In genomic region chr6:141117869-141118268, GRCh38 we compare ENCODE assay signal across 12 cellular contexts.
"Had no signal": no experiment of that assay in that cellular context is flagged by ENCODE, and none has a peak within 500 bp of the region (broad histone marks: within the 10 kb centered on the region; RNA-seq: fewer than 3 reads in every experiment).

No MANE protein-coding gene starts in this region.

- H3K27ac ChIP-seq: epithelial cell of prostate, prostate gland, spleen, upper lobe of right lung had no signal

- H3K36me3 ChIP-seq: prostate gland, spleen, upper lobe of right lung had no signal

- H3K27me3 ChIP-seq: spleen, upper lobe of right lung had no signal

- DNase-seq: activated CD4-positive, CD25-positive, alpha-beta regulatory T cell treated with anti-CD3 and anti-CD28 coated beads, Interleukin-2, amount 50 U/mL, for 72 hours; activated naive CD4-positive, alpha-beta T cell treated with anti-CD3 and anti-CD28 coated beads for 36 hours; activated naive CD8-positive, alpha-beta T cell treated with anti-CD3 and anti-CD28 coated beads, Interleukin-2, amount 50 U/mL, for 24 hours; caudate nucleus; natural killer cell; nucleus accumbens; spleen; T-helper 1 cell; T1000; upper lobe of right lung had no signal

- H3K4me1 ChIP-seq: prostate gland, spleen, upper lobe of right lung had no signal

- H3K9me3 ChIP-seq: prostate gland, spleen, upper lobe of right lung had no signal

- H3K4me3 ChIP-seq: prostate gland, spleen, upper lobe of right lung had no signal
